Comparison of ENCODE assay signal across 39 cellular contexts in genomic region chr1:213652109-213652508, GRCh38.
"Had no signal": no experiment of that assay in that cellular context is flagged by ENCODE, and none has a peak within 500 bp of the region (broad histone marks: within the 10 kb centered on the region; RNA-seq: fewer than 3 reads in every experiment).

No MANE protein-coding gene starts in this region.

- H3K9me3 ChIP-seq: adrenal gland, ascending aorta, body of pancreas, breast epithelium had no signal

- H3K9me3 Mint-ChIP-seq: activated naive CD4-positive, alpha-beta T cell treated with anti-CD3 and anti-CD28 coated beads for 36 hours; activated naive CD4-positive, alpha-beta T cell treated with anti-CD3 and anti-CD28 coated beads, Interleukin-2, amount 10 ng/mL, durations not matched to agents 7 days and 5 days; activated naive CD4-positive, alpha-beta T cell treated with anti-CD3 and anti-CD28 coated beads, Interleukin-2, amount 50 U/mL, for 24 hours; activated naive CD4-positive, alpha-beta T cell treated with anti-CD3 and anti-CD28 coated beads, Interleukin-2, amount 50 U/mL, for 72 hours; activated naive CD8-positive, alpha-beta T cell treated with anti-CD3 and anti-CD28 coated beads for 36 hours; activated naive CD8-positive, alpha-beta T cell treated with anti-CD3 and anti-CD28 coated beads, Interleukin-2, amount 10 ng/mL, durations not matched to agents 7 days and 5 days; activated naive CD8-positive, alpha-beta T cell treated with anti-CD3 and anti-CD28 coated beads, Interleukin-2, amount 50 U/mL, for 24 hours; activated T-cell treated with anti-CD3 and anti-CD28 coated beads, Interleukin-2, amount 50 U/mL, for 24 hours; activated T-cell treated with anti-CD3 and anti-CD28 coated beads, Interleukin-2, amount 50 U/mL, for 4 hours; activated T-cell treated with anti-CD3 and anti-CD28 coated beads, Interleukin-2, amount 50 U/mL, for 72 hours; activated T-helper 1 cell treated with anti-CD3 and anti-CD28 coated beads, Interleukin-12 subunit alpha, Interleukin-12 subunit beta, Interleukin-2, Interleukin-4 antibody, amounts not matched to agents 30 ng/mL and 10 ng/mL and 1 ng/mL, durations not matched to agents 14 hours and 24 hours and 36 hours; activated T-helper 2 cell treated with anti-CD3 and anti-CD28 coated beads, Interferon-gamma antibody, Interleukin-2, Interleukin-4, amounts not matched to agents 10 μg/mL and 5 μg/mL and 100 μg/mL, durations not matched to agents 14 hours and 24 hours and 36 hours; brain had no signal

- H3K27me3 Mint-ChIP-seq: activated naive CD8-positive, alpha-beta T cell; activated naive CD8-positive, alpha-beta T cell treated with anti-CD3 and anti-CD28 coated beads, Interleukin-2, amount 10 ng/mL, durations not matched to agents 7 days and 5 days had no signal

- DNase-seq: activated effector memory CD4-positive, alpha-beta T cell treated with anti-CD3 and anti-CD28 coated beads, Interleukin-2, amount 50 U/mL, for 16 hours; activated effector memory CD4-positive, alpha-beta T cell treated with Interleukin-2 at 50 U/mL for 16 hours; activated gamma-delta T cell; activated naive CD4-positive, alpha-beta T cell; activated naive CD4-positive, alpha-beta T cell treated with anti-CD3 and anti-CD28 coated beads for 36 hours; activated naive CD4-positive, alpha-beta T cell treated with anti-CD3 and anti-CD28 coated beads, Interleukin-2, amount 10 ng/mL, durations not matched to agents 7 days and 5 days; activated naive CD4-positive, alpha-beta T cell treated with anti-CD3 and anti-CD28 coated beads, Interleukin-2, amount 50 U/mL, for 16 hours; activated naive CD4-positive, alpha-beta T cell treated with Interleukin-2 at 50 U/mL for 16 hours; activated naive CD8-positive, alpha-beta T cell treated with anti-CD3 and anti-CD28 coated beads for 36 hours; activated naive CD8-positive, alpha-beta T cell treated with anti-CD3 and anti-CD28 coated beads, Interleukin-2, amount 10 ng/mL, durations not matched to agents 7 days and 5 days; activated naive CD8-positive, alpha-beta T cell treated with anti-CD3 and anti-CD28 coated beads, Interleukin-2, amount 50 U/mL, for 24 hours; activated T-cell treated with anti-CD3 and anti-CD28 coated beads, Interleukin-2, amount 50 U/mL, for 1 hour; activated T-cell treated with anti-CD3 and anti-CD28 coated beads, Interleukin-2, amount 50 U/mL, for 24 hours; activated T-cell treated with anti-CD3 and anti-CD28 coated beads, Interleukin-2, amount 50 U/mL, for 4 hours; activated T-cell treated with anti-CD3 and anti-CD28 coated beads, Interleukin-2, amount 50 U/mL, for 48 hours; activated T-cell treated with anti-CD3 and anti-CD28 coated beads, Interleukin-2, amount 50 U/mL, for 72 hours; adrenal gland; amniotic stem cell; amygdala; anterior cingulate cortex; aorta; body of pancreas; brain microvascular endothelial cell; caudate nucleus; central memory CD4-positive, alpha-beta T cell; cerebellar nuclear complex had no signal

- H3K27ac ChIP-seq: adrenal gland, ascending aorta, body of pancreas, brain microvascular endothelial cell, breast epithelium, cardiac muscle cell had no signal

- H3K4me1 ChIP-seq: adrenal gland, ascending aorta, body of pancreas, breast epithelium had no signal

- ATAC-seq: activated naive CD4-positive, alpha-beta T cell treated with anti-CD3 and anti-CD28 coated beads, Interleukin-2, amount 50 U/mL, for 72 hours; activated naive CD8-positive, alpha-beta T cell treated with anti-CD3 and anti-CD28 coated beads, Interleukin-2, amount 50 U/mL, for 24 hours; activated T-cell treated with anti-CD3 and anti-CD28 coated beads, Interleukin-2, amount 50 U/mL, for 4 hours; activated T-cell treated with anti-CD3 and anti-CD28 coated beads, Interleukin-2, amount 50 U/mL, for 72 hours; activated T-helper 17 cell treated with anti-CD3 and anti-CD28 coated beads, Interleukin-2, amount 50 U/mL, for 72 hours; body of pancreas had no signal

- H3K36me3 ChIP-seq: adrenal gland, ascending aorta, brain microvascular endothelial cell, breast epithelium, cardiac muscle cell had no signal

- H3K36me3 Mint-ChIP-seq: activated naive CD4-positive, alpha-beta T cell treated with anti-CD3 and anti-CD28 coated beads, Interleukin-2, amount 10 ng/mL, durations not matched to agents 7 days and 5 days; activated naive CD4-positive, alpha-beta T cell treated with anti-CD3 and anti-CD28 coated beads, Interleukin-2, amount 50 U/mL, for 24 hours; activated naive CD4-positive, alpha-beta T cell treated with anti-CD3 and anti-CD28 coated beads, Interleukin-2, amount 50 U/mL, for 72 hours; activated naive CD8-positive, alpha-beta T cell; activated naive CD8-positive, alpha-beta T cell treated with anti-CD3 and anti-CD28 coated beads for 36 hours; activated naive CD8-positive, alpha-beta T cell treated with anti-CD3 and anti-CD28 coated beads, Interleukin-2, amount 10 ng/mL, durations not matched to agents 7 days and 5 days; brain had no signal

- H3K27ac Mint-ChIP-seq: activated naive CD4-positive, alpha-beta T cell treated with anti-CD3 and anti-CD28 coated beads for 36 hours; activated naive CD4-positive, alpha-beta T cell treated with anti-CD3 and anti-CD28 coated beads, Interleukin-2, amount 10 ng/mL, durations not matched to agents 7 days and 5 days; activated naive CD4-positive, alpha-beta T cell treated with anti-CD3 and anti-CD28 coated beads, Interleukin-2, amount 50 U/mL, for 24 hours; activated naive CD4-positive, alpha-beta T cell treated with anti-CD3 and anti-CD28 coated beads, Interleukin-2, amount 50 U/mL, for 72 hours; activated naive CD8-positive, alpha-beta T cell; activated naive CD8-positive, alpha-beta T cell treated with anti-CD3 and anti-CD28 coated beads for 36 hours; activated naive CD8-positive, alpha-beta T cell treated with anti-CD3 and anti-CD28 coated beads, Interleukin-2, amount 10 ng/mL, durations not matched to agents 7 days and 5 days; activated naive CD8-positive, alpha-beta T cell treated with anti-CD3 and anti-CD28 coated beads, Interleukin-2, amount 50 U/mL, for 24 hours; activated T-cell treated with anti-CD3 and anti-CD28 coated beads, Interleukin-2, amount 50 U/mL, for 24 hours; activated T-cell treated with anti-CD3 and anti-CD28 coated beads, Interleukin-2, amount 50 U/mL, for 72 hours; activated T-helper 1 cell treated with anti-CD3 and anti-CD28 coated beads, Interleukin-12 subunit alpha, Interleukin-12 subunit beta, Interleukin-2, Interleukin-4 antibody, amounts not matched to agents 30 ng/mL and 10 ng/mL and 1 ng/mL, durations not matched to agents 14 hours and 24 hours and 36 hours; activated T-helper 17 cell treated with anti-CD3 and anti-CD28 coated beads, Interleukin-2, amount 50 U/mL, for 72 hours; activated T-helper 2 cell treated with anti-CD3 and anti-CD28 coated beads, Interferon-gamma antibody, Interleukin-2, Interleukin-4, amounts not matched to agents 10 μg/mL and 5 μg/mL and 100 μg/mL, durations not matched to agents 14 hours and 24 hours and 36 hours; brain had no signal

- H3K4me3 ChIP-seq: adrenal gland, ascending aorta, body of pancreas, breast epithelium, cardiac muscle cell had no signal

- H3K4me1 Mint-ChIP-seq: activated naive CD4-positive, alpha-beta T cell treated with anti-CD3 and anti-CD28 coated beads, Interleukin-2, amount 10 ng/mL, durations not matched to agents 7 days and 5 days; activated naive CD4-positive, alpha-beta T cell treated with anti-CD3 and anti-CD28 coated beads, Interleukin-2, amount 50 U/mL, for 24 hours; activated naive CD8-positive, alpha-beta T cell treated with anti-CD3 and anti-CD28 coated beads for 36 hours; activated naive CD8-positive, alpha-beta T cell treated with anti-CD3 and anti-CD28 coated beads, Interleukin-2, amount 10 ng/mL, durations not matched to agents 7 days and 5 days; activated naive CD8-positive, alpha-beta T cell treated with anti-CD3 and anti-CD28 coated beads, Interleukin-2, amount 50 U/mL, for 24 hours; activated T-helper 17 cell treated with anti-CD3 and anti-CD28 coated beads, Interleukin-2, amount 50 U/mL, for 72 hours; brain; central memory CD8-positive, alpha-beta T cell had no signal

- FAIRE-seq: astrocyte, bronchial epithelial cell had no signal

- H3K4me3 Mint-ChIP-seq: activated naive CD4-positive, alpha-beta T cell treated with anti-CD3 and anti-CD28 coated beads for 36 hours; activated naive CD4-positive, alpha-beta T cell treated with anti-CD3 and anti-CD28 coated beads, Interleukin-2, amount 10 ng/mL, durations not matched to agents 7 days and 5 days; activated naive CD4-positive, alpha-beta T cell treated with anti-CD3 and anti-CD28 coated beads, Interleukin-2, amount 50 U/mL, for 24 hours; activated naive CD8-positive, alpha-beta T cell; activated naive CD8-positive, alpha-beta T cell treated with anti-CD3 and anti-CD28 coated beads for 36 hours; activated naive CD8-positive, alpha-beta T cell treated with anti-CD3 and anti-CD28 coated beads, Interleukin-2, amount 10 ng/mL, durations not matched to agents 7 days and 5 days; activated naive CD8-positive, alpha-beta T cell treated with anti-CD3 and anti-CD28 coated beads, Interleukin-2, amount 50 U/mL, for 24 hours; activated T-cell treated with anti-CD3 and anti-CD28 coated beads, Interleukin-2, amount 50 U/mL, for 24 hours; activated T-cell treated with anti-CD3 and anti-CD28 coated beads, Interleukin-2, amount 50 U/mL, for 4 hours; activated T-cell treated with anti-CD3 and anti-CD28 coated beads, Interleukin-2, amount 50 U/mL, for 72 hours; activated T-helper 1 cell treated with anti-CD3 and anti-CD28 coated beads, Interleukin-12 subunit alpha, Interleukin-12 subunit beta, Interleukin-2, Interleukin-4 antibody, amounts not matched to agents 30 ng/mL and 10 ng/mL and 1 ng/mL, durations not matched to agents 14 hours and 24 hours and 36 hours; activated T-helper 17 cell treated with anti-CD3 and anti-CD28 coated beads, Interleukin-2, amount 50 U/mL, for 72 hours; brain; central memory CD8-positive, alpha-beta T cell had no signal

- H3K27me3 ChIP-seq: adrenal gland, ascending aorta, body of pancreas, brain microvascular endothelial cell, breast epithelium, cardiac muscle cell had no signal
